In the genomic region with DNA sequence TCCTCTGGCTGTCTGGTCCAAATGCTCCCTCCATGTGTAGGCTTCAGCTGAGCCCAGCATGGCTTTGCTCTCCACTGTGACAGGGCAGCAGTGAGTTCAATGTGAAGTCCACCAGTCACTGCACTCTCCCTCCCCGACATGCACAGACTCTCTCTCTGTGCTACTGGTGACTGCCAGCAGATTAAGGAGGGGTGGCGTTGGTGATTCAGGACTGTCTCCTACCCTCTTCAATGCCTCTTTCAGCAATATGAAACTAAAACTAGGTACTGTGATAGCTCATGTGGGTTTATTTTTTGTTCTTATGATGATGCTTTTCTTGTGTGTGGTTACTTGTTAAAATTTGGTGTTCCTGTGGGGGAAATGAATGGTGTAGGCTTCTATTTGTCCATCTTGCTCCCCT, we compare ENCODE assay signal across 18 cellular contexts.
DNase-seq lines count a peak whose midpoint lies in the region; ATAC-seq, FAIRE-seq and TF ChIP-seq lines count a peak whose summit lies in the region.
"Had no signal": no experiment of that assay in that cellular context is flagged by ENCODE, and none has a peak within 500 bp of the region (broad histone marks: within the 10 kb centered on the region; RNA-seq: fewer than 3 reads in every experiment).

No MANE protein-coding gene starts in this region.

- H3K36me3 ChIP-seq in GM12878 (ENCODE audit: control insufficient read depth in 2 of 2, insufficient read depth in 2 of 2, low read length in 1 of 2) (no peaks in the 10 kb centered on the region), gastrocnemius medialis (no peaks in the 10 kb centered on the region)
- H3K36me3 ChIP-seq: pancreas had no signal

- H3K27ac Mint-ChIP-seq in T-helper 17 cell = no peak overlapping the region
- H3K27ac Mint-ChIP-seq: B cell, T-cell had no signal

- no peak for TF ChIP-seq EP300 in GM12878 (IDR thresholded peaks at IDR 0.05; ENCODE audit: borderline replicate concordance in 1 of 2, control insufficient read depth in 1 of 2, low read depth in 2 of 2, low read length in 2 of 2)

- no peak overlapping the region for H3K9ac ChIP-seq in GM12878 (ENCODE audit: control insufficient read depth, insufficient read depth, low read length)

- no peaks in the 10 kb centered on the region for H3K27me3 ChIP-seq in GM12878 (replicated peaks in 1 of 2; ENCODE audit: control insufficient read depth in 2 of 2, insufficient read depth in 2 of 2, low read length in 1 of 2)
- no peaks in the 10 kb centered on the region for H3K27me3 ChIP-seq in gastrocnemius medialis
- H3K27me3 ChIP-seq: pancreas had no signal

- CTCF ChIA-PET in GM12878 (lab: Yijun Ruan, JAX) = no interaction called here

- no peaks in the 10 kb centered on the region for H3K9me3 ChIP-seq in GM12878 (replicated peaks; ENCODE audit: control insufficient read depth, insufficient read depth, low read length)
- no peaks in the 10 kb centered on the region for H3K9me3 ChIP-seq in gastrocnemius medialis
- H3K9me3 ChIP-seq in T-helper 17 cell (ENCODE audit: control insufficient read depth, low read length, poor library complexity, severe bottlenecking) = no peaks in the 10 kb centered on the region
- H3K9me3 ChIP-seq: pancreas had no signal

- no TSS peak for BruUV-seq in GM12878 (replicated peaks; lab: Mats Ljungman, UMichigan)

- RAD21 ChIA-PET in GM12878 (lab: Charles Lee; ENCODE audit: unreplicated experiment) = no interaction called here

- in situ Hi-C loops in GM12878 (cut with MboI) = no loop called here
- in situ Hi-C loops in gastrocnemius medialis (cut with MboI; ENCODE audit: low sequenced_read_pairs in 4 of 4) = no loop called here

- H3K4me1 ChIP-seq in GM12878 (ENCODE audit: control insufficient read depth, insufficient read depth, low read length) = no peaks in the 10 kb centered on the region
- peaks cover 2 to 9% of the 10 kb centered on the region in 2 donors for H3K4me1 ChIP-seq in gastrocnemius medialis
- H3K4me1 ChIP-seq: pancreas had no signal

- peaks cover 5% of the 10 kb centered on the region for H3K27me3 Mint-ChIP-seq in T-helper 17 cell
- H3K27me3 Mint-ChIP-seq: T-cell had no signal

- SMC1A ChIA-PET in GM12878 (lab: Charles Lee; ENCODE audit: uncharacterized antibody, unreplicated experiment) = interaction anchor here (1.1 kb wide), 1 partner anchor 8 kb away, joined by 3 read pairs; no protein-coding TSS in a partner anchor

- no peak for TF ChIP-seq CTCF in GM12878 (IDR thresholded peaks at IDR 0.05 in 2 of 3, conservative IDR thresholded peaks at IDR 0.05 in 1 of 3; ENCODE audit: control insufficient read depth in 2 of 3, extremely low read depth in 1 of 3, insufficient read depth in 1 of 3, low read depth in 3 of 3, low read length in 3 of 3)
- no peak for TF ChIP-seq CTCF in gastrocnemius medialis (IDR thresholded peaks at IDR 0.05 in 4 of 5, conservative IDR thresholded peaks at IDR 0.05 in 1 of 5)

- ATAC-seq in GM18498 (IDR thresholded peaks at IDR 0.05; ENCODE audit: unreplicated experiment) = peak; percentile 94
- peak; percentile 79 for ATAC-seq in GM18907 (IDR thresholded peaks at IDR 0.05; ENCODE audit: unreplicated experiment)
- peak; percentile 66 for ATAC-seq in HG03520 (IDR thresholded peaks at IDR 0.05; ENCODE audit: unreplicated experiment)
- ATAC-seq in GM12878 = peak; percentile 68
- no peak for ATAC-seq in Right ventricle myocardium superior (ENCODE audit: poor library complexity)
- ATAC-seq in gastrocnemius medialis = no peak
- ATAC-seq in T-helper 17 cell = no peak
- ATAC-seq: pancreas, T-cell had no signal

- intact Hi-C loops in GM12878 (cut with micrococcal nuclease; ENCODE audit: unreplicated experiment) (no loop called here), Right ventricle myocardium superior (cut with DNase I) (no loop called here), gastrocnemius medialis (cut with DNase I; ENCODE audit: low total_unique reads) (no loop called here)

- H4K20me1 ChIP-seq in GM12878 (ENCODE audit: control insufficient read depth, insufficient read depth) = no peaks in the 10 kb centered on the region

- H3K36me3 Mint-ChIP-seq in T-helper 17 cell (ENCODE audit: low read depth) = no peaks in the 10 kb centered on the region
- H3K36me3 Mint-ChIP-seq: T-cell had no signal

- 0% methylated on average over 2 of the region's 2 CpGs for WGBS in GM12878 (ENCODE audit: insufficient coverage, insufficient replicate concordance, low lambda C conversion rate, missing lambda C conversion rate)

- H2AFZ ChIP-seq in GM12878 (ENCODE audit: control insufficient read depth, low read depth, low read length) = no peak overlapping the region

- no peak for TF ChIP-seq RAD21 in GM12878 (IDR thresholded peaks at IDR 0.05; ENCODE audit: insufficient read depth, low read depth, low read length)

- POLR2A ChIA-PET in GM12878 (lab: Charles Lee) = no interaction called here

- H3K4me3 ChIP-seq in GM12878 = no peak overlapping the region
- H3K4me3 ChIP-seq in gastrocnemius medialis = no peak overlapping the region
- H3K4me3 ChIP-seq: pancreas had no signal

- no peaks in the 10 kb centered on the region for H3K4me1 Mint-ChIP-seq in T-helper 17 cell
- H3K4me1 Mint-ChIP-seq: B cell, T-cell had no signal

- DNase-seq in GM12878 (ENCODE audit: low read depth, low spot score) (no peak), Right ventricle myocardium superior (no peak), gastrocnemius medialis (no peak), NCI-H1436 treated with DMSO at 0.1 percent for 48 hours (lab: John Stamatoyannopoulos, UW) (no peak), T-helper 17 cell (no peak)
- DNase-seq: activated CD4-positive, CD25-positive, alpha-beta regulatory T cell treated with anti-CD3 and anti-CD28 coated beads, Interleukin-2, amount 50 U/mL, for 72 hours; DMS153; H7; NCI-H1092 treated with DMSO at 0.1 percent for 48 hours; pancreas; T-cell had no signal

- H3K4me2 ChIP-seq in GM12878 (ENCODE audit: control insufficient read depth, insufficient read depth) = no peak overlapping the region

- no peaks in the 10 kb centered on the region for H3K79me2 ChIP-seq in GM12878 (ENCODE audit: control insufficient read depth, insufficient read depth, low read length)

- no peak for TF ChIP-seq POLR2A in GM12878 (IDR thresholded peaks at IDR 0.05; ENCODE audit: low read depth, low read length)
- no peak for TF ChIP-seq POLR2A in gastrocnemius medialis (IDR thresholded peaks at IDR 0.05)

- no peak overlapping the region for H3K4me3 Mint-ChIP-seq in T-helper 17 cell
- H3K4me3 Mint-ChIP-seq: B cell, T-cell had no signal

- H3K27ac ChIP-seq in GM12878 (ENCODE audit: control insufficient read depth, insufficient read depth) (no peak overlapping the region), gastrocnemius medialis (no peak overlapping the region)
- H3K27ac ChIP-seq: pancreas had no signal

- no peak for FAIRE-seq in GM12878 (lab: Jason Lieb, UNC)
- FAIRE-seq: endothelial cell of umbilical vein, GM19239, pancreas, RCC 7860 had no signal

TF ChIP-seq in GM12878, 131 proteins besides CTCF, POLR2A, EP300 and RAD21:
- no peak for TF ChIP-seq MTA2 (IDR thresholded peaks at IDR 0.05; ENCODE audit: low read depth)
- TF ChIP-seq POU2F2 (IDR thresholded peaks at IDR 0.05; ENCODE audit: borderline replicate concordance, low read depth, low read length) = no peak
- TF ChIP-seq BRCA1 (IDR thresholded peaks at IDR 0.05; ENCODE audit: low read depth, low read length) = no peak
- TF ChIP-seq NRF1 (conservative IDR thresholded peaks at IDR 0.05; ENCODE audit: low read depth, low read length) = no peak
- no peak for TF ChIP-seq WRNIP1 (IDR thresholded peaks at IDR 0.05; ENCODE audit: borderline replicate concordance, low read depth, low read length)
- no peak for TF ChIP-seq EGR1 (IDR thresholded peaks at IDR 0.05; ENCODE audit: borderline replicate concordance in 1 of 2, low read depth in 2 of 2, low read length in 2 of 2)

Comparison
In these comparisons a context has a peak if more than half of its experiments do, and no peak if none do; other contexts are left out.
1. ATAC-seq: peak in GM18498 (single experiment), GM18907 (single experiment), HG03520 (single experiment) and GM12878 (single experiment); none in Right ventricle myocardium superior (single experiment), gastrocnemius medialis (0 of 2) and T-helper 17 cell (single experiment).